In the genomic region with DNA sequence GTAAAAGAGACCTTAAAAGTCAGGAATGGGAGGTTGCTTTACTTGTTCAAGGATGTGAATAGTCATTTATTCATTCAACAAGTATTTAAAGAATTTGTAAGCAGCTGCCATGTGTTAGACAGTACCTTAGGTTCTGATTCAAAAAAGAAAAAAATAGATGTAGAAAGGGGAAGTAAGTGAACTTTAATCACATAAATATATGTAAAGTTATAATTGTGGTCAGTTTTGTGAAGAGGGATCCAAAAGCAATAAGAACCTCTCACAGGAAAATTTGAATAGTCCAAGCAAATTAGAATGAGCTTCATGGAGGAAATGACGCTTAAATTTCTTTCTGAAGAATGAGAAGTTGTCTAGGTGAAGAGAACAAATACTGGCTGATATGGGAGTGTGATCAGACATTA, we compare ENCODE assay signal across 1 cellular context.
TF ChIP-seq lines count a peak whose summit lies in the region.

No MANE protein-coding gene starts in this region.

TF ChIP-seq in HepG2, 621 proteins besides CTCF, POLR2A, EP300 and RAD21 (continued from another document):
- TF ChIP-seq, protein P1, sequence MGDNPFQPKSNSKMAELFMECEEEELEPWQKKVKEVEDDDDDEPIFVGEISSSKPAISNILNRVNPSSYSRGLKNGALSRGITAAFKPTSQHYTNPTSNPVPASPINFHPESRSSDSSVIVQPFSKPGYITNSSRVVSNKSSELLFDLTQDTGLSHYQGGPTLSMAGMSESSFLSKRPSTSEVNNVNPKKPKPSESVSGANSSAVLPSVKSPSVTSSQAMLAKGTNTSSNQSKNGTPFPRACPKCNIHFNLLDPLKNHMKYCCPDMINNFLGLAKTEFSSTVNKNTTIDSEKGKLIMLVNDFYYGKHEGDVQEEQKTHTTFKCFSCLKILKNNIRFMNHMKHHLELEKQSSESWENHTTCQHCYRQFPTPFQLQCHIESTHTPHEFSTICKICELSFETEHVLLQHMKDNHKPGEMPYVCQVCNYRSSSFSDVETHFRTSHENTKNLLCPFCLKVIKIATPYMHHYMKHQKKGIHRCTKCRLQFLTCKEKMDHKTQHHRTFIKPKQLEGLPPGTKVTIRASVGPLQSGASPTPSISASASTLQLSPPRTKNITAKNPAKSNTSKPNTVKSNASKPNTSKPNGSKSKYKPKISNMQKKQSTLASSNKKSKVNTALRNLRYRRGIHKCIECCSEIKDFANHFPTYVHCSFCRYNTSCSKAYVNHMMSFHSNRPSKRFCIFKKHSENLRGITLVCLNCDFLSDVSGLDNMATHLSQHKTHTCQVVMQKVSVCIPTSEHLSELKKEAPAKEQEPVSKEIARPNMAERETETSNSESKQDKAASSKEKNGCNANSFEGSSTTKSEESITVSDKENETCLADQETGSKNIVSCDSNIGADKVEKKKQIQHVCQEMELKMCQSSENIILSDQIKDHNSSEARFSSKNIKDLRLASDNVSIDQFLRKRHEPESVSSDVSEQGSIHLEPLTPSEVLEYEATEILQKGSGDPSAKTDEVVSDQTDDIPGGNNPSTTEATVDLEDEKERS (CRISPR knock-in tag; IDR thresholded peaks at IDR 0.05), result no peak
- TF ChIP-seq TGIF2 (CRISPR knock-in tag; IDR thresholded peaks at IDR 0.05) (no peak), REL (CRISPR knock-in tag; conservative IDR thresholded peaks at IDR 0.05) (no peak), ZFY (CRISPR knock-in tag; IDR thresholded peaks at IDR 0.05) (no peak), HES4 (CRISPR knock-in tag; IDR thresholded peaks at IDR 0.05; ENCODE audit: borderline replicate concordance) (no peak), HNRNPK (IDR thresholded peaks at IDR 0.05; ENCODE audit: low read depth, low read length, poor library complexity, severe bottlenecking) (no peak)
